In the genomic region with DNA sequence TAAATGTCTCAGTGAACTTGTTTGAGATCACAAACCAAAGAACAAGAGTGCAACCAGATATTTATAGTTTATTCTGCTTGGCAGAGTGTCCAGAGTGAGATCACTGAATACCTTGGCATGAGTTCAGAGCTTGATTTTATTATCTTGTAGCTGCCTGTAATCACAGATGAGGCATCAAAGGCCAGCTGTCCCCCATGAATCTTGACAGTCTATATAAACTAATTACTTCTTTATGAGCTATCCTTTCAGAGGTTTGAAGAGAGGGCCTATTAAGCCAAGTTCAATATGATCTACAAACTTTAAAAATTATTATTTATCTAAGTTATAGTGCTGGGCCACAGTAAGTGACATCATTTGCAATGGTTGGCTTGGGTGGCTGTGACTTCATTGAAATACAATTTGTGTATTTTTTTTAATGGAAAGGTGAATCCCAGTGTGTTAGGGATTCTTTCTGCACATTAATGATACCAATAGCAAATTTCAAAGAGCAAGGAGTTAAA, we compare ENCODE assay signal across 1 cellular context.
TF ChIP-seq lines count a peak whose summit lies in the region.

No MANE protein-coding gene starts in this region.

TF ChIP-seq in HEK293, 187 proteins besides CTCF, POLR2A, EP300 and RAD21 (continued from another document and continues in another):
- TF ChIP-seq, protein P1, sequence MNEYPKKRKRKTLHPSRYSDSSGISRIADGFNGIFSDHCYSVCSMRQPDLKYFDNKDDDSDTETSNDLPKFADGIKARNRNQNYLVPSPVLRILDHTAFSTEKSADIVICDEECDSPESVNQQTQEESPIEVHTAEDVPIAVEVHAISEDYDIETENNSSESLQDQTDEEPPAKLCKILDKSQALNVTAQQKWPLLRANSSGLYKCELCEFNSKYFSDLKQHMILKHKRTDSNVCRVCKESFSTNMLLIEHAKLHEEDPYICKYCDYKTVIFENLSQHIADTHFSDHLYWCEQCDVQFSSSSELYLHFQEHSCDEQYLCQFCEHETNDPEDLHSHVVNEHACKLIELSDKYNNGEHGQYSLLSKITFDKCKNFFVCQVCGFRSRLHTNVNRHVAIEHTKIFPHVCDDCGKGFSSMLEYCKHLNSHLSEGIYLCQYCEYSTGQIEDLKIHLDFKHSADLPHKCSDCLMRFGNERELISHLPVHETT (tag by site-specific recombination; IDR thresholded peaks at IDR 0.05) = peak; percentile 76
- TF ChIP-seq, protein P2, sequence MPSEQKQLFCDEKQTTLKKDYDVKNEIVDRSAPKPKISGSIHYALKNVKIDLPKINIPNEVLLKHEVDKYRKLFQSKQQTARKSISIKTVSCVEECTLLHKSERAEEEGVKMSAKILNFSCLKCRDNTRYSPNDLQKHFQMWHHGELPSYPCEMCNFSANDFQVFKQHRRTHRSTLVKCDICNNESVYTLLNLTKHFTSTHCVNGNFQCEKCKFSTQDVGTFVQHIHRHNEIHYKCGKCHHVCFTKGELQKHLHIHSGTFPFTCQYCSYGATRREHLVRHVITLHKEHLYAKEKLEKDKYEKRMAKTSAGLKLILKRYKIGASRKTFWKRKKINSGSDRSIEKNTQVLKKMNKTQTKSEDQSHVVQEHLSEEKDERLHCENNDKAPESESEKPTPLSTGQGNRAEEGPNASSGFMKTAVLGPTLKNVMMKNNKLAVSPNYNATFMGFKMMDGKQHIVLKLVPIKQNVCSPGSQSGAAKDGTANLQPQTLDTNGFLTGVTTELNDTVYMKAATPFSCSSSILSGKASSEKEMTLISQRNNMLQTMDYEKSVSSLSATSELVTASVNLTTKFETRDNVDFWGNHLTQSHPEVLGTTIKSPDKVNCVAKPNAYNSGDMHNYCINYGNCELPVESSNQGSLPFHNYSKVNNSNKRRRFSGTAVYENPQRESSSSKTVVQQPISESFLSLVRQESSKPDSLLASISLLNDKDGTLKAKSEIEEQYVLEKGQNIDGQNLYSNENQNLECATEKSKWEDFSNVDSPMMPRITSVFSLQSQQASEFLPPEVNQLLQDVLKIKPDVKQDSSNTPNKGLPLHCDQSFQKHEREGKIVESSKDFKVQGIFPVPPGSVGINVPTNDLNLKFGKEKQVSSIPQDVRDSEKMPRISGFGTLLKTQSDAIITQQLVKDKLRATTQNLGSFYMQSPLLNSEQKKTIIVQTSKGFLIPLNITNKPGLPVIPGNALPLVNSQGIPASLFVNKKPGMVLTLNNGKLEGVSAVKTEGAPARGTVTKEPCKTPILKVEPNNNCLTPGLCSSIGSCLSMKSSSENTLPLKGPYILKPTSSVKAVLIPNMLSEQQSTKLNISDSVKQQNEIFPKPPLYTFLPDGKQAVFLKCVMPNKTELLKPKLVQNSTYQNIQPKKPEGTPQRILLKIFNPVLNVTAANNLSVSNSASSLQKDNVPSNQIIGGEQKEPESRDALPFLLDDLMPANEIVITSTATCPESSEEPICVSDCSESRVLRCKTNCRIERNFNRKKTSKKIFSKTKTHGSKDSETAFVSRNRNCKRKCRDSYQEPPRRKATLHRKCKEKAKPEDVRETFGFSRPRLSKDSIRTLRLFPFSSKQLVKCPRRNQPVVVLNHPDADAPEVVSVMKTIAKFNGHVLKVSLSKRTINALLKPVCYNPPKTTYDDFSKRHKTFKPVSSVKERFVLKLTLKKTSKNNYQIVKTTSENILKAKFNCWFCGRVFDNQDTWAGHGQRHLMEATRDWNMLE (tag by site-specific recombination; conservative IDR thresholded peaks at IDR 0.05; ENCODE audit: low read depth) = peak; percentile 50
- TF ChIP-seq, protein P3, sequence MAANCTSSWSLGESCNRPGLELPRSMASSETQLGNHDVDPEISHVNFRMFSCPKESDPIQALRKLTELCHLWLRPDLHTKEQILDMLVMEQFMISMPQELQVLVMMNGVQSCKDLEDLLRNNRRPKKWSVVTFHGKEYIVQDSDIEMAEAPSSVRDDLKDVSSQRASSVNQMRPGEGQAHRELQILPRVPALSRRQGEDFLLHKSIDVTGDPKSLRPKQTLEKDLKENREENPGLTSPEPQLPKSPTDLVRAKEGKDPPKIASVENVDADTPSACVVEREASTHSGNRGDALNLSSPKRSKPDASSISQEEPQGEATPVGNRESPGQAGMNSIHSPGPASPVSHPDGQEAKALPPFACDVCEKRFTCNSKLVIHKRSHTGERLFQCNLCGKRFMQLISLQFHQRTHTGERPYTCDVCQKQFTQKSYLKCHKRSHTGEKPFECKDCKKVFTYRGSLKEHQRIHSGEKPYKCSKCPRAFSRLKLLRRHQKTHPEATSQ (tag by site-specific recombination; IDR thresholded peaks at IDR 0.05) = no peak
- TF ChIP-seq, protein P4, sequence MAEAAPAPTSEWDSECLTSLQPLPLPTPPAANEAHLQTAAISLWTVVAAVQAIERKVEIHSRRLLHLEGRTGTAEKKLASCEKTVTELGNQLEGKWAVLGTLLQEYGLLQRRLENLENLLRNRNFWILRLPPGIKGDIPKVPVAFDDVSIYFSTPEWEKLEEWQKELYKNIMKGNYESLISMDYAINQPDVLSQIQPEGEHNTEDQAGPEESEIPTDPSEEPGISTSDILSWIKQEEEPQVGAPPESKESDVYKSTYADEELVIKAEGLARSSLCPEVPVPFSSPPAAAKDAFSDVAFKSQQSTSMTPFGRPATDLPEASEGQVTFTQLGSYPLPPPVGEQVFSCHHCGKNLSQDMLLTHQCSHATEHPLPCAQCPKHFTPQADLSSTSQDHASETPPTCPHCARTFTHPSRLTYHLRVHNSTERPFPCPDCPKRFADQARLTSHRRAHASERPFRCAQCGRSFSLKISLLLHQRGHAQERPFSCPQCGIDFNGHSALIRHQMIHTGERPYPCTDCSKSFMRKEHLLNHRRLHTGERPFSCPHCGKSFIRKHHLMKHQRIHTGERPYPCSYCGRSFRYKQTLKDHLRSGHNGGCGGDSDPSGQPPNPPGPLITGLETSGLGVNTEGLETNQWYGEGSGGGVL (tag by site-specific recombination; IDR thresholded peaks at IDR 0.05) = 0 out of 2 replicates have a peak, but pooled peaks have one; percentile 31
- TF ChIP-seq ZNF121 (tag by site-specific recombination; IDR thresholded peaks at IDR 0.05) (no peak), MZF1 (tag by site-specific recombination; IDR thresholded peaks at IDR 0.05; ENCODE audit: borderline replicate concordance) (0 out of 2 replicates have a peak, but pooled peaks have one; percentile 41), ZNF114 (tag by site-specific recombination; IDR thresholded peaks at IDR 0.05) (no peak), ZNF404 (tag by site-specific recombination; IDR thresholded peaks at IDR 0.05) (no peak), ZBTB48 (tag by site-specific recombination; IDR thresholded peaks at IDR 0.05) (no peak), GFI1B (tag by site-specific recombination; IDR thresholded peaks at IDR 0.05) (peak; percentile 86), ZNF350 (tag by site-specific recombination; IDR thresholded peaks at IDR 0.05) (no peak), ZNF354C (tag by site-specific recombination; IDR thresholded peaks at IDR 0.05; ENCODE audit: borderline replicate concordance, low read depth) (no peak), ZNF621 (tag by site-specific recombination; IDR thresholded peaks at IDR 0.05) (no peak), ZSCAN30 (tag by site-specific recombination; IDR thresholded peaks at IDR 0.05) (peak; percentile 53; the same call in 1 of the 2 replicates), FEZF1 (tag by site-specific recombination; IDR thresholded peaks at IDR 0.05) (peak; percentile 87), SP7 (tag by site-specific recombination; IDR thresholded peaks at IDR 0.05) (peak; percentile 95), ZNF561 (tag by site-specific recombination; IDR thresholded peaks at IDR 0.05; ENCODE audit: borderline replicate concordance) (0 out of 2 replicates have a peak, but pooled peaks have one; percentile 65)
- TF ChIP-seq, protein P5, sequence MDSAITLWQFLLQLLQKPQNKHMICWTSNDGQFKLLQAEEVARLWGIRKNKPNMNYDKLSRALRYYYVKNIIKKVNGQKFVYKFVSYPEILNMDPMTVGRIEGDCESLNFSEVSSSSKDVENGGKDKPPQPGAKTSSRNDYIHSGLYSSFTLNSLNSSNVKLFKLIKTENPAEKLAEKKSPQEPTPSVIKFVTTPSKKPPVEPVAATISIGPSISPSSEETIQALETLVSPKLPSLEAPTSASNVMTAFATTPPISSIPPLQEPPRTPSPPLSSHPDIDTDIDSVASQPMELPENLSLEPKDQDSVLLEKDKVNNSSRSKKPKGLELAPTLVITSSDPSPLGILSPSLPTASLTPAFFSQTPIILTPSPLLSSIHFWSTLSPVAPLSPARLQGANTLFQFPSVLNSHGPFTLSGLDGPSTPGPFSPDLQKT (IDR thresholded peaks at IDR 0.05; ENCODE audit: borderline replicate concordance, low read depth, low read length) = no peak
- TF ChIP-seq, protein P6, sequence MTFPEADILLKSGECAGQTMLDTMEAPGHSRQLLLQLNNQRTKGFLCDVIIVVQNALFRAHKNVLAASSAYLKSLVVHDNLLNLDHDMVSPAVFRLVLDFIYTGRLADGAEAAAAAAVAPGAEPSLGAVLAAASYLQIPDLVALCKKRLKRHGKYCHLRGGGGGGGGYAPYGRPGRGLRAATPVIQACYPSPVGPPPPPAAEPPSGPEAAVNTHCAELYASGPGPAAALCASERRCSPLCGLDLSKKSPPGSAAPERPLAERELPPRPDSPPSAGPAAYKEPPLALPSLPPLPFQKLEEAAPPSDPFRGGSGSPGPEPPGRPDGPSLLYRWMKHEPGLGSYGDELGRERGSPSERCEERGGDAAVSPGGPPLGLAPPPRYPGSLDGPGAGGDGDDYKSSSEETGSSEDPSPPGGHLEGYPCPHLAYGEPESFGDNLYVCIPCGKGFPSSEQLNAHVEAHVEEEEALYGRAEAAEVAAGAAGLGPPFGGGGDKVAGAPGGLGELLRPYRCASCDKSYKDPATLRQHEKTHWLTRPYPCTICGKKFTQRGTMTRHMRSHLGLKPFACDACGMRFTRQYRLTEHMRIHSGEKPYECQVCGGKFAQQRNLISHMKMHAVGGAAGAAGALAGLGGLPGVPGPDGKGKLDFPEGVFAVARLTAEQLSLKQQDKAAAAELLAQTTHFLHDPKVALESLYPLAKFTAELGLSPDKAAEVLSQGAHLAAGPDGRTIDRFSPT (tag by site-specific recombination; IDR thresholded peaks at IDR 0.05) = no peak
- TF ChIP-seq, protein P7, sequence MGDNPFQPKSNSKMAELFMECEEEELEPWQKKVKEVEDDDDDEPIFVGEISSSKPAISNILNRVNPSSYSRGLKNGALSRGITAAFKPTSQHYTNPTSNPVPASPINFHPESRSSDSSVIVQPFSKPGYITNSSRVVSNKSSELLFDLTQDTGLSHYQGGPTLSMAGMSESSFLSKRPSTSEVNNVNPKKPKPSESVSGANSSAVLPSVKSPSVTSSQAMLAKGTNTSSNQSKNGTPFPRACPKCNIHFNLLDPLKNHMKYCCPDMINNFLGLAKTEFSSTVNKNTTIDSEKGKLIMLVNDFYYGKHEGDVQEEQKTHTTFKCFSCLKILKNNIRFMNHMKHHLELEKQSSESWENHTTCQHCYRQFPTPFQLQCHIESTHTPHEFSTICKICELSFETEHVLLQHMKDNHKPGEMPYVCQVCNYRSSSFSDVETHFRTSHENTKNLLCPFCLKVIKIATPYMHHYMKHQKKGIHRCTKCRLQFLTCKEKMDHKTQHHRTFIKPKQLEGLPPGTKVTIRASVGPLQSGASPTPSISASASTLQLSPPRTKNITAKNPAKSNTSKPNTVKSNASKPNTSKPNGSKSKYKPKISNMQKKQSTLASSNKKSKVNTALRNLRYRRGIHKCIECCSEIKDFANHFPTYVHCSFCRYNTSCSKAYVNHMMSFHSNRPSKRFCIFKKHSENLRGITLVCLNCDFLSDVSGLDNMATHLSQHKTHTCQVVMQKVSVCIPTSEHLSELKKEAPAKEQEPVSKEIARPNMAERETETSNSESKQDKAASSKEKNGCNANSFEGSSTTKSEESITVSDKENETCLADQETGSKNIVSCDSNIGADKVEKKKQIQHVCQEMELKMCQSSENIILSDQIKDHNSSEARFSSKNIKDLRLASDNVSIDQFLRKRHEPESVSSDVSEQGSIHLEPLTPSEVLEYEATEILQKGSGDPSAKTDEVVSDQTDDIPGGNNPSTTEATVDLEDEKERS (tag by site-specific recombination; IDR thresholded peaks at IDR 0.05) = no peak
- TF ChIP-seq, protein P8, sequence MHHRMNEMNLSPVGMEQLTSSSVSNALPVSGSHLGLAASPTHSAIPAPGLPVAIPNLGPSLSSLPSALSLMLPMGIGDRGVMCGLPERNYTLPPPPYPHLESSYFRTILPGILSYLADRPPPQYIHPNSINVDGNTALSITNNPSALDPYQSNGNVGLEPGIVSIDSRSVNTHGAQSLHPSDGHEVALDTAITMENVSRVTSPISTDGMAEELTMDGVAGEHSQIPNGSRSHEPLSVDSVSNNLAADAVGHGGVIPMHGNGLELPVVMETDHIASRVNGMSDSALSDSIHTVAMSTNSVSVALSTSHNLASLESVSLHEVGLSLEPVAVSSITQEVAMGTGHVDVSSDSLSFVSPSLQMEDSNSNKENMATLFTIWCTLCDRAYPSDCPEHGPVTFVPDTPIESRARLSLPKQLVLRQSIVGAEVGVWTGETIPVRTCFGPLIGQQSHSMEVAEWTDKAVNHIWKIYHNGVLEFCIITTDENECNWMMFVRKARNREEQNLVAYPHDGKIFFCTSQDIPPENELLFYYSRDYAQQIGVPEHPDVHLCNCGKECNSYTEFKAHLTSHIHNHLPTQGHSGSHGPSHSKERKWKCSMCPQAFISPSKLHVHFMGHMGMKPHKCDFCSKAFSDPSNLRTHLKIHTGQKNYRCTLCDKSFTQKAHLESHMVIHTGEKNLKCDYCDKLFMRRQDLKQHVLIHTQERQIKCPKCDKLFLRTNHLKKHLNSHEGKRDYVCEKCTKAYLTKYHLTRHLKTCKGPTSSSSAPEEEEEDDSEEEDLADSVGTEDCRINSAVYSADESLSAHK (tag by site-specific recombination; IDR thresholded peaks at IDR 0.05) = peak; percentile 79
- TF ChIP-seq, protein P9, sequence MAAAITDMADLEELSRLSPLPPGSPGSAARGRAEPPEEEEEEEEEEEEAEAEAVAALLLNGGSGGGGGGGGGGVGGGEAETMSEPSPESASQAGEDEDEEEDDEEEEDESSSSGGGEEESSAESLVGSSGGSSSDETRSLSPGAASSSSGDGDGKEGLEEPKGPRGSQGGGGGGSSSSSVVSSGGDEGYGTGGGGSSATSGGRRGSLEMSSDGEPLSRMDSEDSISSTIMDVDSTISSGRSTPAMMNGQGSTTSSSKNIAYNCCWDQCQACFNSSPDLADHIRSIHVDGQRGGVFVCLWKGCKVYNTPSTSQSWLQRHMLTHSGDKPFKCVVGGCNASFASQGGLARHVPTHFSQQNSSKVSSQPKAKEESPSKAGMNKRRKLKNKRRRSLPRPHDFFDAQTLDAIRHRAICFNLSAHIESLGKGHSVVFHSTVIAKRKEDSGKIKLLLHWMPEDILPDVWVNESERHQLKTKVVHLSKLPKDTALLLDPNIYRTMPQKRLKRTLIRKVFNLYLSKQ (tag by site-specific recombination; IDR thresholded peaks at IDR 0.05; ENCODE audit: borderline replicate concordance) = no peak
- TF ChIP-seq, protein P10, sequence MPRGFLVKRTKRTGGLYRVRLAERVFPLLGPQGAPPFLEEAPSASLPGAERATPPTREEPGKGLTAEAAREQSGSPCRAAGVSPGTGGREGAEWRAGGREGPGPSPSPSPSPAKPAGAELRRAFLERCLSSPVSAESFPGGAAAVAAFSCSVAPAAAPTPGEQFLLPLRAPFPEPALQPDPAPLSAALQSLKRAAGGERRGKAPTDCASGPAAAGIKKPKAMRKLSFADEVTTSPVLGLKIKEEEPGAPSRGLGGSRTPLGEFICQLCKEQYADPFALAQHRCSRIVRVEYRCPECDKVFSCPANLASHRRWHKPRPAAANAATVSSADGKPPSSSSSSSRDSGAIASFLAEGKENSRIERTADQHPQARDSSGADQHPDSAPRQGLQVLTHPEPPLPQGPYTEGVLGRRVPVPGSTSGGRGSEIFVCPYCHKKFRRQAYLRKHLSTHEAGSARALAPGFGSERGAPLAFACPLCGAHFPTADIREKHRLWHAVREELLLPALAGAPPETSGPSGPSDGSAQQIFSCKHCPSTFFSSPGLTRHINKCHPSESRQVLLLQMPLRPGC (tag by site-specific recombination; IDR thresholded peaks at IDR 0.05) = peak; percentile 91
